In the genomic region with DNA sequence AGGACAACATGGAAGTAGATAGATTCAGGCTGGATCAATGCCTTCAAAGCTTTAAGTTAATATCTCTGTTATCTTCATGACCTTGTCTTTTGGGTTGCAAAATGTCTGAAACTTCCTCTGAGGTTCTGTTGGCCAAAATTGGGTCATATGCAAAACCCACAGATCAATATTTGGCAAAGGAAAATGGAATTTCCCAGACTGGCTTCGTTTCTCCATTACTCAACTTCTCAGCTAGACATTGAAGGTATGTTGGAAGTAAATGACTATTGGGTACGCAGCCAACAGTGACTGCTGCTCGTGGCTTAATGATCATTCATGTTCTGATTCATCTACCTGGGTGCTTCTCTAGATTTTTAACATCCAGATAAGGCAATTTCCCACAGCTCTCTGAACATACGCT, we compare ENCODE assay signal across 16 cellular contexts.
DNase-seq lines count a peak whose midpoint lies in the region; ATAC-seq and TF ChIP-seq lines count a peak whose summit lies in the region.
"Had no signal": no experiment of that assay in that cellular context is flagged by ENCODE, and none has a peak within 500 bp of the region (broad histone marks: within the 10 kb centered on the region; RNA-seq: fewer than 3 reads in every experiment).

No MANE protein-coding gene starts in this region.

- 23% methylated on average over 4 of the region's 4 CpGs for WGBS in right lobe of liver (ENCODE audit: insufficient coverage, low coverage, low lambda C conversion rate, missing lambda C conversion rate)

- no peak overlapping the region for H3K4me3 ChIP-seq in right lobe of liver
- H3K4me3 ChIP-seq: BLaER1 treated with 17β-estradiol and CSF1 and Interleukin-3, amounts not matched to agents 10 nM and 100 nM; GM12878; GM23248; HAP-1 had no signal

- TF ChIP-seq POLR2A in right lobe of liver (IDR thresholded peaks at IDR 0.05): no peak

- DNase-seq in HuH-7.5 (ENCODE audit: low spot score) (peak; percentile 57), kidney tubule cell (ENCODE audit: low spot score) (peak; percentile 13), right lobe of liver (peak in 1 of 3 donors; percentile 24), SHP77 treated with DMSO at 0.1 percent for 48 hours (lab: John Stamatoyannopoulos, UW) (no peak), MV-4-11 (lab: John Stamatoyannopoulos, UW) (no peak)
- DNase-seq: CD8-positive, alpha-beta T cell; DMS 273 treated with DMSO at 0.1 percent for 48 hours; DMS53; DND-41; EL; GM23248; IMR-90 had no signal

- TF ChIP-seq CTCF in right lobe of liver (IDR thresholded peaks at IDR 0.05): peak in 1 of 4 donors; percentile 11

- H3K27ac ChIP-seq in right lobe of liver: no peak overlapping the region
- H3K27ac ChIP-seq: BLaER1 treated with 17β-estradiol and CSF1 and Interleukin-3, amounts not matched to agents 10 nM and 100 nM; GM23248 had no signal

- no peaks in the 10 kb centered on the region for H3K9me3 ChIP-seq in right lobe of liver
- H3K9me3 ChIP-seq: HAP-1 had no signal

- ATAC-seq in right lobe of liver (peak; percentile 52 to 94 (median 86)), HG02870 (IDR thresholded peaks at IDR 0.05; ENCODE audit: unreplicated experiment) (no peak)
- ATAC-seq: CD8-positive, alpha-beta T cell; GM12878 had no signal

- H3K27me3 ChIP-seq in right lobe of liver: no peaks in the 10 kb centered on the region
- H3K27me3 ChIP-seq: BLaER1 treated with 17β-estradiol and CSF1 and Interleukin-3, amounts not matched to agents 10 nM and 100 nM had no signal

- H3K36me3 ChIP-seq in right lobe of liver: no peaks in the 10 kb centered on the region
- H3K36me3 ChIP-seq: BLaER1 treated with 17β-estradiol and CSF1 and Interleukin-3, amounts not matched to agents 10 nM and 100 nM; HAP-1 had no signal

- intact Hi-C loops in right lobe of liver (cut with DNase I): no loop called here

- peaks cover 0 to 14% (median 0%) of the 10 kb centered on the region in 4 donors for H3K4me1 ChIP-seq in right lobe of liver
- H3K4me1 ChIP-seq: BLaER1 treated with 17β-estradiol and CSF1 and Interleukin-3, amounts not matched to agents 10 nM and 100 nM had no signal

Comparison
In these comparisons a context has a peak if more than half of its experiments do, and no peak if none do; other contexts are left out.
1. DNase-seq: peak in HuH-7.5 (single experiment) and kidney tubule cell (single experiment); none in SHP77 treated with DMSO at 0.1 percent for 48 hours (single experiment) and MV-4-11 (single experiment).